Comparison of ENCODE assay signal across 1 cellular context in genomic region chr18:59272221-59272888, GRCh38.
TF ChIP-seq lines count a peak whose summit lies in the region.

No MANE protein-coding gene starts in this region.

TF ChIP-seq in H1, 55 proteins besides CTCF, POLR2A, EP300 and RAD21:
- TF ChIP-seq CHD7 (IDR thresholded peaks at IDR 0.05; ENCODE audit: insufficient replicate concordance, low read length) (peak; percentile 3), RNF2 (IDR thresholded peaks at IDR 0.05; ENCODE audit: borderline replicate concordance, low read depth, low read length, missing control alignments, poor library complexity, severe bottlenecking) (peak; percentile 88), KDM4A (IDR thresholded peaks at IDR 0.05; ENCODE audit: low read depth, low read length, severe bottlenecking) (peak; percentile 38), SUZ12 (IDR thresholded peaks at IDR 0.05; ENCODE audit: low read length) (peak; percentile 98), SAP30 (IDR thresholded peaks at IDR 0.05; ENCODE audit: insufficient read depth, insufficient replicate concordance, low read length) (no peak), POLR2AphosphoS5 (IDR thresholded peaks at IDR 0.05; ENCODE audit: low read depth, low read length) (no peak), SRF (IDR thresholded peaks at IDR 0.05; ENCODE audit: low read depth, low read length) (no peak), SIRT6 (IDR thresholded peaks at IDR 0.05; ENCODE audit: low read length) (no peak), CBX8 (IDR thresholded peaks at IDR 0.05; ENCODE audit: borderline replicate concordance, low read depth, low read length) (no peak; the same call in 1 of the 2 replicates), RFX5 (IDR thresholded peaks at IDR 0.05; ENCODE audit: borderline replicate concordance, low read depth, low read length) (no peak), HDAC2 (IDR thresholded peaks at IDR 0.05; ENCODE audit: borderline replicate concordance in 1 of 2, low read depth in 2 of 2, low read length in 2 of 2) (no peak; a peak in 1 of 4 replicates), BCL11A (IDR thresholded peaks at IDR 0.05; ENCODE audit: low read depth in 2 of 2, low read length in 2 of 2) (no peak), E2F6 (IDR thresholded peaks at IDR 0.05) (no peak), RXRA (IDR thresholded peaks at IDR 0.05; ENCODE audit: insufficient read depth, low read depth, low read length) (no peak), SP1 (IDR thresholded peaks at IDR 0.05; ENCODE audit: low read depth, low read length) (no peak), TEAD4 (IDR thresholded peaks at IDR 0.05; ENCODE audit: low read depth, low read length) (no peak), TAF7 (optimal IDR thresholded peaks at IDR 0.05; ENCODE audit: borderline replicate concordance, low read depth, low read length) (no peak), BACH1 (IDR thresholded peaks at IDR 0.05; ENCODE audit: low read length) (no peak), SP2 (IDR thresholded peaks at IDR 0.05; ENCODE audit: low read length) (no peak), MAFK (IDR thresholded peaks at IDR 0.05; ENCODE audit: low read depth, low read length) (no peak), EZH2 (IDR thresholded peaks at IDR 0.05; ENCODE audit: low read depth, low read length, severe bottlenecking) (peak; percentile 98), CREB1 (IDR thresholded peaks at IDR 0.05) (no peak), RBBP5 (IDR thresholded peaks at IDR 0.05; ENCODE audit: borderline replicate concordance, low read depth, low read length) (no peak)
